ENCODE assay signal across 1 cellular context in genomic region chr4:91454111-91454510, GRCh38.
TF ChIP-seq lines count a peak whose summit lies in the region.

No MANE protein-coding gene starts in this region.

TF ChIP-seq in GM23338, 12 proteins besides CTCF, POLR2A, EP300 and RAD21 (continued from another document):
- TF ChIP-seq, protein P1, sequence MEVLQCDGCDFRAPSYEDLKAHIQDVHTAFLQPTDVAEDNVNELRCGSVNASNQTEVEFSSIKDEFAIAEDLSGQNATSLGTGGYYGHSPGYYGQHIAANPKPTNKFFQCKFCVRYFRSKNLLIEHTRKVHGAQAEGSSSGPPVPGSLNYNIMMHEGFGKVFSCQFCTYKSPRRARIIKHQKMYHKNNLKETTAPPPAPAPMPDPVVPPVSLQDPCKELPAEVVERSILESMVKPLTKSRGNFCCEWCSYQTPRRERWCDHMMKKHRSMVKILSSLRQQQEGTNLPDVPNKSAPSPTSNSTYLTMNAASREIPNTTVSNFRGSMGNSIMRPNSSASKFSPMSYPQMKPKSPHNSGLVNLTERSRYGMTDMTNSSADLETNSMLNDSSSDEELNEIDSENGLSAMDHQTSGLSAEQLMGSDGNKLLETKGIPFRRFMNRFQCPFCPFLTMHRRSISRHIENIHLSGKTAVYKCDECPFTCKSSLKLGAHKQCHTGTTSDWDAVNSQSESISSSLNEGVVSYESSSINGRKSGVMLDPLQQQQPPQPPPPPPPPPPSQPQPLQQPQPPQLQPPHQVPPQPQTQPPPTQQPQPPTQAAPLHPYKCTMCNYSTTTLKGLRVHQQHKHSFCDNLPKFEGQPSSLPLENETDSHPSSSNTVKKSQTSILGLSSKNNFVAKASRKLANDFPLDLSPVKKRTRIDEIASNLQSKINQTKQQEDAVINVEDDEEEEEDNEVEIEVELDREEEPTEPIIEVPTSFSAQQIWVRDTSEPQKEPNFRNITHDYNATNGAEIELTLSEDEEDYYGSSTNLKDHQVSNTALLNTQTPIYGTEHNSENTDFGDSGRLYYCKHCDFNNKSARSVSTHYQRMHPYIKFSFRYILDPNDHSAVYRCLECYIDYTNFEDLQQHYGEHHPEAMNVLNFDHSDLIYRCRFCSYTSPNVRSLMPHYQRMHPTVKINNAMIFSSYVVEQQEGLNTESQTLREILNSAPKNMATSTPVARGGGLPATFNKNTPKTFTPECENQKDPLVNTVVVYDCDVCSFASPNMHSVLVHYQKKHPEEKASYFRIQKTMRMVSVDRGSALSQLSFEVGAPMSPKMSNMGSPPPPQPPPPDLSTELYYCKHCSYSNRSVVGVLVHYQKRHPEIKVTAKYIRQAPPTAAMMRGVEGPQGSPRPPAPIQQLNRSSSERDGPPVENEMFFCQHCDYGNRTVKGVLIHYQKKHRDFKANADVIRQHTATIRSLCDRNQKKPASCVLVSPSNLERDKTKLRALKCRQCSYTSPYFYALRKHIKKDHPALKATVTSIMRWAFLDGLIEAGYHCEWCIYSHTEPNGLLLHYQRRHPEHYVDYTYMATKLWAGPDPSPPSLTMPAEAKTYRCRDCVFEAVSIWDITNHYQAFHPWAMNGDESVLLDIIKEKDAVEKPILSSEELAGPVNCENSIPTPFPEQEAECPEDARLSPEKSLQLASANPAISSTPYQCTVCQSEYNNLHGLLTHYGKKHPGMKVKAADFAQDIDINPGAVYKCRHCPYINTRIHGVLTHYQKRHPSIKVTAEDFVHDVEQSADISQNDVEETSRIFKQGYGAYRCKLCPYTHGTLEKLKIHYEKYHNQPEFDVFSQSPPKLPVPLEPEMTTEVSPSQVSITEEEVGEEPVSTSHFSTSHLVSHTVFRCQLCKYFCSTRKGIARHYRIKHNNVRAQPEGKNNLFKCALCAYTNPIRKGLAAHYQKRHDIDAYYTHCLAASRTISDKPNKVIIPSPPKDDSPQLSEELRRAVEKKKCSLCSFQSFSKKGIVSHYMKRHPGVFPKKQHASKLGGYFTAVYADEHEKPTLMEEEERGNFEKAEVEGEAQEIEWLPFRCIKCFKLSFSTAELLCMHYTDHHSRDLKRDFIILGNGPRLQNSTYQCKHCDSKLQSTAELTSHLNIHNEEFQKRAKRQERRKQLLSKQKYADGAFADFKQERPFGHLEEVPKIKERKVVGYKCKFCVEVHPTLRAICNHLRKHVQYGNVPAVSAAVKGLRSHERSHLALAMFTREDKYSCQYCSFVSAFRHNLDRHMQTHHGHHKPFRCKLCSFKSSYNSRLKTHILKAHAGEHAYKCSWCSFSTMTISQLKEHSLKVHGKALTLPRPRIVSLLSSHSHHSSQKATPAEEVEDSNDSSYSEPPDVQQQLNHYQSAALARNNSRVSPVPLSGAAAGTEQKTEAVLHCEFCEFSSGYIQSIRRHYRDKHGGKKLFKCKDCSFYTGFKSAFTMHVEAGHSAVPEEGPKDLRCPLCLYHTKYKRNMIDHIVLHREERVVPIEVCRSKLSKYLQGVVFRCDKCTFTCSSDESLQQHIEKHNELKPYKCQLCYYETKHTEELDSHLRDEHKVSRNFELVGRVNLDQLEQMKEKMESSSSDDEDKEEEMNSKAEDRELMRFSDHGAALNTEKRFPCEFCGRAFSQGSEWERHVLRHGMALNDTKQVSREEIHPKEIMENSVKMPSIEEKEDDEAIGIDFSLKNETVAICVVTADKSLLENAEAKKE (CRISPR knock-in tag; IDR thresholded peaks at IDR 0.05): 0 out of 2 replicates have a peak, but pooled peaks have one; percentile 74
TF ChIP-seq in GM23338: peak in this region for 1.
